8 cellular contexts compared by ENCODE assay signal in the genomic region with DNA sequence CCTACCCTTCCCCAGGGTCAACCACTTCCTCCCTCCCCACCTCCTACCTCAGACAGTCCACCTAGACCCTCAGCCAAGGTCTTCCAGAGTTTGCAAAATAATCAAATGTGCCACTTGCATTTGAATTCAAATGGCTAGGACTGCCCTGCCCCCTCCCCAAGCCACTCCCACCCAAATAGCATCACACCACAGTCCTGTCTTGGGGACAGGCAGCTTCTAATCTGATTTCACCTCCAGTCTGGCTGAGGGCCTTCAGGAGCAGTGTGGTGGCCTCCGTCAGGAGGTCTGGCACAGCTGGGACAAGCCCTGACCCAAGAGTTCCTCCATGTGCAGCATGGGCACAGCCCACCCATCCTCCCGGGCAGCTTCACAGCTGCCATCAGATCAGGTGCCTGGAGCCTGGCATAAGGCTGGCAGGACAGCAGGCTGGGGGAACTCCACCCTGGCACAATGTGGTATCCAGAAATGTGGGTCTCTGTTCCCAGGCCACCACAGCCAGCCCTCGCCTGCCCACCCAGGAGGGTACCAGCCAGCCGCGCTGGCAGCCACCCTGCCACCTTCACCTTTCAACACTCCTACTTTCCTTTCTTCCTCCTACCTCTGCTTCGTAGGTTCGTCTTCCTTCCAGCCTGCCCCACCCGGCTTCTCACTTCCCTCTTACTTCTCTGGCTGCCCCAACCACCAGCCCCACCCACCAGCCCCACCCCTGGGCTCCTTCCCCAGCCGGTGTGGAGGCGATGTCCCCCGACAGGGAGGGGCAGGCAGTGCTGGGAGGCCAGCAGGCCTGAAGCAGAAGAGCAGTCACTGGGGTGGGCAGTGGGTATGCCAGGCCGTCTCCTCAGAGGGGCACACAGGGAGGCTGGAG. TPM values are rescaled to one million over a fixed set of nuclear protein-coding genes. Genes with fewer than 3 reads are reported as not detected.
DNase-seq lines count a peak whose midpoint lies in the region; ATAC-seq and TF ChIP-seq lines count a peak whose summit lies in the region.

Gene CAPG (minus strand): TSS at position 648 of the 865 bp plus-strand sequence. CDS start 8,221 bp downstream, outside the sequence.

- WGBS in heart right ventricle, 2 donors, result 61 to 65% methylated on average over 12 of the region's 12 CpGs

- peaks cover 0 to 75% (median 15%) of the 10 kb centered on the region in 9 donors for H3K4me1 ChIP-seq in heart right ventricle

- H3K27ac ChIP-seq in heart right ventricle (peak within 1 kb of the TSS in 1 of 10 donors; percentile 82), skin epidermis (peak within 1 kb of the TSS in 20 of 21 experiments; percentile 71 to 92 (median 83))

- peaks cover 3% of the 10 kb centered on the region for H3K36me3 Mint-ChIP-seq in activated T-cell treated with anti-CD3 and anti-CD28 coated beads, Interleukin-2, amount 50 U/mL, for 24 hours (ENCODE audit: low read depth)

- peak within 1 kb of the TSS; percentile 70 for H3K4me3 Mint-ChIP-seq in activated T-cell treated with anti-CD3 and anti-CD28 coated beads, Interleukin-2, amount 50 U/mL, for 24 hours

- H3K27me3 ChIP-seq in heart right ventricle, result peaks cover 0 to 23% (median 9%) of the 10 kb centered on the region in 7 donors

- ATAC-seq in GM21825 (IDR thresholded peaks at IDR 0.05; ENCODE audit: unreplicated experiment) (peak; percentile 60), heart right ventricle (peak in 6 of 8 donors; percentile 16 to 49 (median 28))

- H3K36me3 ChIP-seq in heart right ventricle, result no peaks in the 10 kb centered on the region

- H3K9me3 Mint-ChIP-seq in activated T-cell treated with anti-CD3 and anti-CD28 coated beads, Interleukin-2, amount 50 U/mL, for 24 hours, result peaks cover under 1% of the 10 kb centered on the region

- H3K4me3 ChIP-seq in heart right ventricle (peak within 1 kb of the TSS in 2 of 10 donors; percentile 11 to 48), skin epidermis (peak within 1 kb of the TSS; percentile 12 to 41 (median 32))

- no peaks in the 10 kb centered on the region for H3K9me3 ChIP-seq in heart right ventricle

- H3K4me1 Mint-ChIP-seq in activated T-cell treated with anti-CD3 and anti-CD28 coated beads, Interleukin-2, amount 50 U/mL, for 24 hours (ENCODE audit: low read depth), result peaks cover 58% of the 10 kb centered on the region

- no peaks in the 10 kb centered on the region for H3K27me3 Mint-ChIP-seq in activated T-cell treated with anti-CD3 and anti-CD28 coated beads, Interleukin-2, amount 50 U/mL, for 24 hours

- intact Hi-C loops in heart right ventricle (cut with DNase I), result no loop called here

- no peak for TF ChIP-seq CTCF in heart right ventricle (IDR thresholded peaks at IDR 0.05)

- DNase-seq in GDM1 (lab: John Stamatoyannopoulos, UW), result peak; percentile 62
- DNase-seq in M059J (ENCODE audit: low read depth), result no peak
- peak; percentile 59 for DNase-seq in activated T-cell treated with anti-CD3 and anti-CD28 coated beads, Interleukin-2, amount 50 U/mL, for 24 hours
- DNase-seq in heart right ventricle, result peak in 1 of 2 donors; percentile 55
- DNase-seq in NCI-H510A treated with DMSO at 0.1 percent for 48 hours (lab: John Stamatoyannopoulos, UW), result no peak
- DNase-seq in midbrain (lab: John Stamatoyannopoulos, UW), result no peak

- peak within 1 kb of the TSS; percentile 50 for H3K27ac Mint-ChIP-seq in activated T-cell treated with anti-CD3 and anti-CD28 coated beads, Interleukin-2, amount 50 U/mL, for 24 hours

RNA-seq across cellular contexts. Expression of gene CAPG, which starts in this region (rescaled TPM):
- 78.8 and 89.4 TPM in 2 replicates for total RNA-seq in M059J (2014; rRNA removed; shearing (Covaris generic))
- total RNA-seq in heart right ventricle, result 10 to 100 TPM in 1 of 10 donors, 1 to 10 TPM in 8, under 1 TPM in 1; 0.83 to 30.4 (median 5.9) TPM
- 10 to 100 TPM in 1 of 2 donors, 1 to 10 TPM in 1; 8.8 to 17.1 TPM for polyA plus RNA-seq in heart right ventricle

Comparison
In these comparisons a context has a peak if more than half of its experiments do, and no peak if none do; other contexts are left out.
1. DNase-seq: peak in GDM1 (single experiment) and activated T-cell treated with anti-CD3 and anti-CD28 coated beads, Interleukin-2, amount 50 U/mL, for 24 hours (single experiment); none in M059J (single experiment), NCI-H510A treated with DMSO at 0.1 percent for 48 hours (single experiment) and midbrain (single experiment).